In the genomic region with DNA sequence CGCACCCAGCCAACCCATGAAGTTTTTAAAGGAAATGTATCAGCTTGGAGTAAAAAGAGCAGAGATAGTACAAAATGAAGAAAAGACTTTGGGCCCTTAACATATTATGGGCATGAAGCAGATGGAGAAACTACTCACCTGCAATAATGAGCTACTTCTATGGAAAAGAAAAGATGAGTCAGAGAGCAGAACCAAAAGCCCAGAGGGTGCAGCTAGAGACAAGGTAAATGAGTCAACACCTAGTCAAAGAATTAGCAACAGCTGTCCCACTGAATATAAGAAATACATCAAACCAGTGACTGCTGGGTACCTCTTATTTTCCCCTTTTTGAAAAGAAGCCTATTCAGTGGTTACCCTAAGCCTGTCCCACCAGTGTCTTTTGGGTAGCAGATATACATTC, we compare ENCODE assay signal across 1 cellular context.
TF ChIP-seq lines count a peak whose summit lies in the region.

No MANE protein-coding gene starts in this region.

TF ChIP-seq in endothelial cell of umbilical vein, 7 proteins besides CTCF, POLR2A, EP300 and RAD21:
- TF ChIP-seq POLR2AphosphoS5 (IDR thresholded peaks at IDR 0.05; ENCODE audit: insufficient read depth, low read depth, low read length) (no peak), JUN (IDR thresholded peaks at IDR 0.05; ENCODE audit: borderline replicate concordance, insufficient read depth, insufficient read length, low read depth) (peak; percentile 5), GATA2 (IDR thresholded peaks at IDR 0.05; ENCODE audit: insufficient read depth, insufficient read length, low read depth, low read length) (no peak)
TF ChIP-seq in endothelial cell of umbilical vein: peak in this region for 1.
